ENCODE assay signal across 8 cellular contexts in the genomic region with DNA sequence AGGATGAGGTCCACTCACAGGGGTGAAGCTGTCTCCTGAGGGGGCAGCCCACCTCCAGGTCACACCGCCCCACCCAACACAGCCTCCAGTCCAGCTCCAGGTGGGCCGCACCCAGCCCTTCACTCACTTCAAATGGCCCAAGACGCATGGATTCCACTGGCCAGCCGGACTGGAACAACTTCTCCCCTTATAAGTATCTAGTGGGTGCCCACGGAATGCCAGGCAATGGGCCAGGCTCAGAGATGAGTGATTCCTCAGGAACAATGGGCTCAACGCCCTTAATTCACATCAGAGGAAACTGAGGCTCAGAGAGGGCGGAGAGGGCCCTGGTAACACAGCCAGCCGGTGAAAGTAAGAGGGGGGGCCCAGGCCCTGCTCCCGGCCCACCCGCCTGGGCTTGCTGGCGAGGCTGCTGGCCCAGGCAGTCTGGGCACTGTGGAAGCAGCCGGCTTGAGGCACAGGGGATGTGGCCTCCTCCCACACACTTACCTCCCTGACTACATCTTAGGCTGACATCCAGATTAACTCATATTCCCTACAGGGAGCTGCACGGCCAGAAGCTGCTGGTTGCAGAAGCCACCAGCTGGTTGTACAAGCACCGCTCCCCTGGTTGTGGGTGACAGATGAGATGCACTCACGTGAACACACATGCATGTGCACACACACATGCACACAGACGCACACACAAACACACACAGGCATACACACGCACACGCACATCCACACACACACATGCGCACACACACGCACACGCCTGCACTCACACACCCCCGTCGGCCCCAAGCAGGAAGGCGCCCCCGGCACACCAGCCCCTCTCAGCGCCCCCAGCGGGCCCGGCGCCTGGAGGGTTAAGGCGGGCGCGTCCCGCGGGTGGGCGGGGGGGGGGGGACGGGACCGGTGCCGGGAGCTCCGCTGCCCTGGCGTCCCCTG. TPM values are rescaled to one million over a fixed set of nuclear protein-coding genes. Genes with fewer than 3 reads are reported as not detected.
A peak's percentile ranks its signal among the peaks of the same experiment; 100 is the strongest.
DNase-seq lines count a peak whose midpoint lies in the region; ATAC-seq, FAIRE-seq and TF ChIP-seq lines count a peak whose summit lies in the region.

No MANE protein-coding gene starts in this region.

- ATAC-seq in activated CD8-positive, alpha-beta T cell treated with anti-CD3 and anti-CD28 coated beads for 36 hours: peak; percentile 34
- ATAC-seq in omental fat pad (ENCODE audit: low FRiP score) (peak; percentile 42), GM21737 (IDR thresholded peaks at IDR 0.05; ENCODE audit: unreplicated experiment) (no peak), GM21786 (IDR thresholded peaks at IDR 0.05; ENCODE audit: unreplicated experiment) (no peak), HG03280 (IDR thresholded peaks at IDR 0.05; ENCODE audit: unreplicated experiment) (no peak)

- peaks cover 39% of the 10 kb centered on the region for H3K27me3 Mint-ChIP-seq in activated CD8-positive, alpha-beta T cell treated with anti-CD3 and anti-CD28 coated beads for 36 hours

- H3K4me3 ChIP-seq in BJ (ENCODE audit: low read depth, low read length): peak overlapping the region; percentile 70

- peak; percentile 98 for FAIRE-seq in HTR-8/SVneo (lab: Jason Lieb, UNC)

- peaks cover 12% of the 10 kb centered on the region for H3K36me3 ChIP-seq in BJ (ENCODE audit: control insufficient read depth, insufficient read depth, low read length)

- DNase-seq in BJ (ENCODE audit: low read depth) (peak; percentile 43), HTR-8/SVneo (ENCODE audit: insufficient read length, low spot score) (peak; percentile 82), foreskin melanocyte (peak; percentile 29), omental fat pad (ENCODE audit: low spot score) (no peak)
- DNase-seq in activated CD8-positive, alpha-beta T cell treated with anti-CD3 and anti-CD28 coated beads for 36 hours: peak; percentile 11

- no peaks in the 10 kb centered on the region for H3K36me3 Mint-ChIP-seq in activated CD8-positive, alpha-beta T cell treated with anti-CD3 and anti-CD28 coated beads for 36 hours (ENCODE audit: low read depth)

- H3K9me3 Mint-ChIP-seq in activated CD8-positive, alpha-beta T cell treated with anti-CD3 and anti-CD28 coated beads for 36 hours: no peaks in the 10 kb centered on the region

- H3K27ac Mint-ChIP-seq in activated CD8-positive, alpha-beta T cell treated with anti-CD3 and anti-CD28 coated beads for 36 hours: no peak overlapping the region

- POLR2A ChIA-PET in BJ (lab: Charles Lee): interaction anchor here (0.6 to 1.0 kb wide), 2 partner anchors 39 to 42 kb away, joined by 4 read pairs; no protein-coding TSS in a partner anchor
- POLR2A ChIA-PET in activated CD8-positive, alpha-beta T cell treated with anti-CD3 and anti-CD28 coated beads for 36 hours (lab: Charles Lee): no interaction called here

- H3K27me3 ChIP-seq in BJ (ENCODE audit: control insufficient read depth, insufficient read depth, low read length): no peaks in the 10 kb centered on the region

- peaks cover 3% of the 10 kb centered on the region for H3K4me1 Mint-ChIP-seq in activated CD8-positive, alpha-beta T cell treated with anti-CD3 and anti-CD28 coated beads for 36 hours (ENCODE audit: low read depth)

- peak overlapping the region; percentile 61 for H3K4me3 Mint-ChIP-seq in activated CD8-positive, alpha-beta T cell treated with anti-CD3 and anti-CD28 coated beads for 36 hours

- CTCF ChIA-PET in BJ (lab: Yijun Ruan, JAX): interaction anchor here (0.8 to 1.7 kb wide), 5 partner anchors 12 to 131 kb away, joined by 3 to 8 read pairs (median 5); no protein-coding TSS in a partner anchor
- CTCF ChIA-PET in activated CD8-positive, alpha-beta T cell treated with anti-CD3 and anti-CD28 coated beads for 36 hours (lab: Charles Lee): interaction anchor here (0.6 to 1.3 kb wide), 3 partner anchors 43 to 53 kb away, joined by 3 read pairs; no protein-coding TSS in a partner anchor

- no peak for TF ChIP-seq CTCF in BJ (IDR thresholded peaks at IDR 0.05; ENCODE audit: insufficient read depth, low read depth, low read length)
- TF ChIP-seq CTCF in activated CD8-positive, alpha-beta T cell treated with anti-CD3 and anti-CD28 coated beads for 36 hours (IDR thresholded peaks at IDR 0.05): no peak
- TF ChIP-seq CTCF in omental fat pad (IDR thresholded peaks at IDR 0.05): no peak

- intact Hi-C loops in activated CD8-positive, alpha-beta T cell treated with anti-CD3 and anti-CD28 coated beads for 36 hours (cut with micrococcal nuclease): no loop called here

RNA-seq across cellular contexts. Expression of gene FAM20C, which starts 1.0 kb away (rescaled TPM):
- 22.8 and 32.5 TPM in 2 replicates for polyA plus RNA-seq in BJ (2011; rRNA removed)
- polyA minus RNA-seq in BJ (2011; rRNA and poly(A)+ RNA removed): 20.8 and 22.9 TPM in 2 replicates
- 1 to 10 TPM in 1 of 2 experiments, under 1 TPM in 1; 0.29 to 1.1 TPM for total RNA-seq in activated CD8-positive, alpha-beta T cell treated with anti-CD3 and anti-CD28 coated beads for 36 hours
- total RNA-seq in omental fat pad: 100 to 1,000 TPM in 1 of 4 donors, 10 to 100 TPM in 3; 25.5 to 119 (median 35.8) TPM

Comparison
In these comparisons a context has a peak if more than half of its experiments do, and no peak if none do; other contexts are left out.
1. ATAC-seq: peak in activated CD8-positive, alpha-beta T cell treated with anti-CD3 and anti-CD28 coated beads for 36 hours (single experiment) and omental fat pad (single experiment); none in GM21737 (single experiment), GM21786 (single experiment) and HG03280 (single experiment).
2. RNA of gene FAM20C, which starts 1.0 kb away (total RNA-seq): 25.5 to 119 TPM in omental fat pad; 0.29 to 1.1 TPM in activated CD8-positive, alpha-beta T cell treated with anti-CD3 and anti-CD28 coated beads for 36 hours; every median in the first group is over 10 times any median in the second.